ENCODE assay signal across 9 cellular contexts in genomic region chr5:126972062-126972895, GRCh38. TPM values are rescaled to one million over a fixed set of nuclear protein-coding genes. Genes with fewer than 3 reads are reported as not detected.
A peak's percentile ranks its signal among the peaks of the same experiment; 100 is the strongest.
DNase-seq lines count a peak whose midpoint lies in the region; ATAC-seq and TF ChIP-seq lines count a peak whose summit lies in the region.
"Had no signal": no experiment of that assay in that cellular context is flagged by ENCODE, and none has a peak within 500 bp of the region (broad histone marks: within the 10 kb centered on the region; RNA-seq: fewer than 3 reads in every experiment).

No MANE protein-coding gene starts in this region.

- no peak overlapping the region for H3K27ac ChIP-seq in smooth muscle cell (ENCODE audit: low read depth)
- H3K27ac ChIP-seq: C4-2B had no signal

- peak overlapping the region; percentile 94 for H3K27ac Mint-ChIP-seq in activated CD4-positive, alpha-beta T cell treated with anti-CD3 and anti-CD28 coated beads for 36 hours
- H3K27ac Mint-ChIP-seq in activated naive CD8-positive, alpha-beta T cell treated with anti-CD3 and anti-CD28 coated beads for 36 hours: peak overlapping the region; percentile 93

- H3K27me3 ChIP-seq in smooth muscle cell (ENCODE audit: low read depth): no peaks in the 10 kb centered on the region

- peak; percentile 40 for DNase-seq in activated CD4-positive, alpha-beta T cell treated with anti-CD3 and anti-CD28 coated beads for 36 hours
- DNase-seq in activated CD4-positive, alpha-beta T cell treated with anti-CD3 and anti-CD28 coated beads, Interleukin-2, amount 50 U/mL, for 4 hours: no peak
- DNase-seq in NCI-H2029 (lab: John Stamatoyannopoulos, UW) (peak; percentile 67), smooth muscle cell (lab: John Stamatoyannopoulos, UW; ENCODE audit: unreplicated experiment) (no peak), DMS53 (lab: John Stamatoyannopoulos, UW) (no peak), SK-N-DZ (ENCODE audit: low spot score) (no peak)
- DNase-seq in activated naive CD8-positive, alpha-beta T cell treated with anti-CD3 and anti-CD28 coated beads for 36 hours: peak; percentile 24

- peak overlapping the region; percentile 35 for H3K4me2 ChIP-seq in smooth muscle cell

- no peak overlapping the region for H3K4me3 ChIP-seq in smooth muscle cell

- TF ChIP-seq CTCF in smooth muscle cell (IDR thresholded peaks at IDR 0.05; ENCODE audit: borderline replicate concordance, insufficient read depth, poor library complexity, severe bottlenecking): no peak

- POLR2A ChIA-PET in activated CD4-positive, alpha-beta T cell treated with anti-CD3 and anti-CD28 coated beads for 36 hours (lab: Charles Lee): no interaction called here

- 65% methylated on average over 4 of the region's 4 CpGs for WGBS in smooth muscle cell (ENCODE audit: low lambda C conversion rate)

- CTCF ChIA-PET in activated CD4-positive, alpha-beta T cell treated with anti-CD3 and anti-CD28 coated beads for 36 hours (lab: Charles Lee): interaction anchor here (0.6 kb wide), 1 partner anchor 250 kb away, joined by 4 read pairs; no protein-coding TSS in a partner anchor

- no peaks in the 10 kb centered on the region for H3K9me3 Mint-ChIP-seq in activated CD4-positive, alpha-beta T cell treated with anti-CD3 and anti-CD28 coated beads for 36 hours (ENCODE audit: low read depth)
- no peaks in the 10 kb centered on the region for H3K9me3 Mint-ChIP-seq in activated naive CD8-positive, alpha-beta T cell treated with anti-CD3 and anti-CD28 coated beads for 36 hours

- no peak overlapping the region for H3K9ac ChIP-seq in smooth muscle cell (ENCODE audit: low read depth)

- H3K4me3 Mint-ChIP-seq in activated CD4-positive, alpha-beta T cell treated with anti-CD3 and anti-CD28 coated beads for 36 hours: peak overlapping the region; percentile 46
- H3K4me3 Mint-ChIP-seq in activated naive CD8-positive, alpha-beta T cell treated with anti-CD3 and anti-CD28 coated beads for 36 hours: peak overlapping the region; percentile 64

- H3K4me1 ChIP-seq in smooth muscle cell (ENCODE audit: low read depth): peaks cover 20% of the 10 kb centered on the region

- no peaks in the 10 kb centered on the region for H4K20me1 ChIP-seq in smooth muscle cell (ENCODE audit: low read depth)

- H3K36me3 ChIP-seq in smooth muscle cell (ENCODE audit: low read depth): no peaks in the 10 kb centered on the region

- no peaks in the 10 kb centered on the region for H3K79me2 ChIP-seq in smooth muscle cell (ENCODE audit: low read depth)

- ATAC-seq in activated CD4-positive, alpha-beta T cell treated with anti-CD3 and anti-CD28 coated beads for 36 hours: peak; percentile 85
- ATAC-seq in HG02623 (IDR thresholded peaks at IDR 0.05; ENCODE audit: unreplicated experiment): peak; percentile 76

- no peaks in the 10 kb centered on the region for H3F3A ChIP-seq in smooth muscle cell (ENCODE audit: low read depth)

- H3K27me3 Mint-ChIP-seq in activated CD4-positive, alpha-beta T cell treated with anti-CD3 and anti-CD28 coated beads for 36 hours: no peaks in the 10 kb centered on the region
- no peaks in the 10 kb centered on the region for H3K27me3 Mint-ChIP-seq in activated naive CD8-positive, alpha-beta T cell treated with anti-CD3 and anti-CD28 coated beads for 36 hours

- H3K36me3 Mint-ChIP-seq in activated CD4-positive, alpha-beta T cell treated with anti-CD3 and anti-CD28 coated beads for 36 hours (ENCODE audit: low read depth): no peaks in the 10 kb centered on the region
- H3K36me3 Mint-ChIP-seq in activated naive CD8-positive, alpha-beta T cell treated with anti-CD3 and anti-CD28 coated beads for 36 hours: peaks cover 4% of the 10 kb centered on the region

- H2AFZ ChIP-seq in smooth muscle cell (ENCODE audit: low read depth): no peak overlapping the region

- intact Hi-C loops in activated CD4-positive, alpha-beta T cell treated with anti-CD3 and anti-CD28 coated beads for 36 hours (cut with DNase I, micrococcal nuclease): loop anchor here in 1 of 2 experiments (1.0 kb wide), 2 partner anchors 16 to 58 kb away; partner anchors contain the start of gene MARCHF3

- no peaks in the 10 kb centered on the region for H3K9me3 ChIP-seq in smooth muscle cell (replicated peaks; ENCODE audit: low read depth)

- peaks cover 28% of the 10 kb centered on the region for H3K4me1 Mint-ChIP-seq in activated CD4-positive, alpha-beta T cell treated with anti-CD3 and anti-CD28 coated beads for 36 hours
- H3K4me1 Mint-ChIP-seq in activated naive CD8-positive, alpha-beta T cell treated with anti-CD3 and anti-CD28 coated beads for 36 hours: peaks cover 35% of the 10 kb centered on the region

RNA-seq across cellular contexts. Expression of gene MARCHF3, which starts 58.1 kb away (rescaled TPM):
- total RNA-seq in activated CD4-positive, alpha-beta T cell treated with anti-CD3 and anti-CD28 coated beads for 36 hours: 1 to 10 TPM; 3.6 to 4.2 TPM
- total RNA-seq in activated naive CD8-positive, alpha-beta T cell treated with anti-CD3 and anti-CD28 coated beads for 36 hours: 1 to 10 TPM; 5.7 to 8.1 TPM
- total RNA-seq in smooth muscle cell: 6.7 and 30.8 TPM in 2 replicates
- polyA plus RNA-seq in smooth muscle cell: 16.8 and 17.8 TPM in 2 replicates
- 1.9 and 2.4 TPM in 2 replicates for polyA plus RNA-seq in SK-N-DZ (2014; cell fraction: cytosol; rRNA removed)
- polyA plus RNA-seq in SK-N-DZ (2014; cell fraction: nucleus; rRNA removed): 1.2 and 4.3 TPM in 2 replicates

Comparison
In these comparisons a context has a peak if more than half of its experiments do, and no peak if none do; other contexts are left out.
1. DNase-seq: peak in activated CD4-positive, alpha-beta T cell treated with anti-CD3 and anti-CD28 coated beads for 36 hours (single experiment), NCI-H2029 (single experiment) and activated naive CD8-positive, alpha-beta T cell treated with anti-CD3 and anti-CD28 coated beads for 36 hours (single experiment); none in activated CD4-positive, alpha-beta T cell treated with anti-CD3 and anti-CD28 coated beads, Interleukin-2, amount 50 U/mL, for 4 hours (0 of 2), smooth muscle cell (single experiment), DMS53 (single experiment) and SK-N-DZ (single experiment).